8 cellular contexts compared by ENCODE assay signal in the genomic region with DNA sequence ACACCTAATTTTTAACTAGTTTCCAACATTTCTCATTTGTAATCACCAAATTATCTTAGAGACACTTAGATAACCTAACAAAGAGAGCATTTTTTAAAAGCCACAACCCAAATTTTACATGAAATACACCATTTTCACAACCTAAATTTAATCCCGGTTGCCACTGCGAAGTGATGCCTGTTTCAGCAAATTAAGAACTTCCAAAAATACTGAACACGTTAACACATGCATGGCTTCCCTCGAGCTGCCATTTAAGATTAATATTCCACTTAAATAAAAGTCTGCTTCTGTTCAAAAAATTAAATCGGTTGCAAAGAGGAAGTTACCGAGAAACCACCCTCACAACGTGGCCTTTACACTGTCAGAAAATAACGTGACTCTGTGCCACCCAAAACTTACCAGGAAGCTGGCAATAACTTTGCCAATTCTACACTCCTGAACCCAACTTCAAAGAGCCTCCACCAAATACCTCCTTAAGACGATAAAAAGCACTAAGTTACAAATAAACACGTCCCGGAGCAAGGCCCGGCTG. TPM values are rescaled to one million over a fixed set of nuclear protein-coding genes. Genes with fewer than 3 reads are reported as not detected.
DNase-seq lines count a peak whose midpoint lies in the region; ATAC-seq and TF ChIP-seq lines count a peak whose summit lies in the region.

No MANE protein-coding gene starts in this region.

- peak overlapping the region; percentile 80 for H3K18ac ChIP-seq in H9 (ENCODE audit: insufficient read length, low read depth, low read length)

- H2AFZ ChIP-seq in H9 (ENCODE audit: low read length): no peak overlapping the region
- H2AFZ ChIP-seq in neuron (ENCODE audit: low read depth, low read length): no peak overlapping the region

- peaks cover 56 to 60% of the 10 kb centered on the region in 2 experiments for H3K4me1 Mint-ChIP-seq in H9
- H3K4me1 Mint-ChIP-seq in T-helper 1 cell treated with Interleukin-12 subunit alpha and Interleukin-12 subunit beta and Interleukin-4 antibody, amounts not matched to agents 30 μg/mL and 1 μg/mL, for 36 hours (ENCODE audit: low read depth): peaks cover 53% of the 10 kb centered on the region

- peak overlapping the region; percentile 97; the same call in 1 of the 2 replicates for H3K14ac ChIP-seq in H9 (ENCODE audit: insufficient read depth, low read length)

- peak overlapping the region; percentile 97 to 98 for H3K4me3 Mint-ChIP-seq in H9
- H3K4me3 Mint-ChIP-seq in T-helper 1 cell treated with Interleukin-12 subunit alpha and Interleukin-12 subunit beta and Interleukin-4 antibody, amounts not matched to agents 30 μg/mL and 1 μg/mL, for 36 hours: peak overlapping the region; percentile 98

- H3K23me2 ChIP-seq in H9 (ENCODE audit: insufficient read length, low read depth, low read length, poor library complexity, severe bottlenecking): peaks cover 3% of the 10 kb centered on the region

- H2BK20ac ChIP-seq in H9 (ENCODE audit: low read depth, low read length, poor library complexity, severe bottlenecking): no peak overlapping the region

- H3K36me3 Mint-ChIP-seq in H9 (ENCODE audit: insufficient read depth in 1 of 3, low read depth in 3 of 3): peaks cover 7 to 27% (median 19%) of the 10 kb centered on the region in 3 experiments; a peak in 5 of 7 replicates
- H3K36me3 Mint-ChIP-seq in T-helper 1 cell treated with Interleukin-12 subunit alpha and Interleukin-12 subunit beta and Interleukin-4 antibody, amounts not matched to agents 30 μg/mL and 1 μg/mL, for 36 hours (ENCODE audit: low read depth): peaks cover 35% of the 10 kb centered on the region

- H3K9me3 ChIP-seq in H9 (ENCODE audit: control insufficient read depth, low read depth, low read length) (no peaks in the 10 kb centered on the region), neuron (ENCODE audit: low read length) (no peaks in the 10 kb centered on the region)

- peak overlapping the region; percentile 65 for H2BK120ac ChIP-seq in H9 (ENCODE audit: low read depth, low read length, poor library complexity, severe bottlenecking)

- no peaks in the 10 kb centered on the region for H3K27me3 Mint-ChIP-seq in H9 (ENCODE audit: low read depth)
- no peaks in the 10 kb centered on the region for H3K27me3 Mint-ChIP-seq in T-helper 1 cell treated with Interleukin-12 subunit alpha and Interleukin-12 subunit beta and Interleukin-4 antibody, amounts not matched to agents 30 μg/mL and 1 μg/mL, for 36 hours (ENCODE audit: low read depth)

- WGBS in H9 (ENCODE audit: extremely low coverage, insufficient read length, low lambda C conversion rate): no CpG with 5 or more reads among the region's 12 CpGs

- H3K4me3 ChIP-seq in BJ (ENCODE audit: low read depth, low read length): peak overlapping the region; percentile 92
- H3K4me3 ChIP-seq in neuron (ENCODE audit: low read length): peak overlapping the region; percentile 100

- ATAC-seq in HG03095 (IDR thresholded peaks at IDR 0.05; ENCODE audit: unreplicated experiment): no peak
- ATAC-seq in GM19328 (IDR thresholded peaks at IDR 0.05; ENCODE audit: unreplicated experiment): no peak
- ATAC-seq in HG02938 (IDR thresholded peaks at IDR 0.05; ENCODE audit: unreplicated experiment): no peak

- H3K9me3 Mint-ChIP-seq in H9: no peaks in the 10 kb centered on the region; a peak in 2 of 5 replicates
- H3K9me3 Mint-ChIP-seq in T-helper 1 cell treated with Interleukin-12 subunit alpha and Interleukin-12 subunit beta and Interleukin-4 antibody, amounts not matched to agents 30 μg/mL and 1 μg/mL, for 36 hours: no peaks in the 10 kb centered on the region

- no peak for TF ChIP-seq CTCF in BJ (IDR thresholded peaks at IDR 0.05; ENCODE audit: insufficient read depth, low read depth, low read length)
- no peak for TF ChIP-seq CTCF in H9 (conservative IDR thresholded peaks at IDR 0.05)

- H3K4me1 ChIP-seq in H9 (ENCODE audit: insufficient read depth, low read length): peaks cover 9% of the 10 kb centered on the region; the same call in 1 of the 2 replicates
- peaks cover 32% of the 10 kb centered on the region for H3K4me1 ChIP-seq in neuron (ENCODE audit: insufficient read depth, low read length)

- peak overlapping the region; percentile 87 for H3T11ph ChIP-seq in H9 (ENCODE audit: low read length)

- peak overlapping the region; percentile 98 for H2BK5ac ChIP-seq in H9 (ENCODE audit: insufficient read length, low read length)

- H3K27ac ChIP-seq in H9 (ENCODE audit: insufficient read length, low read depth, low read length) (peak overlapping the region; percentile 99), epithelial cell of prostate (peak overlapping the region; percentile 98)

- peaks cover 51% of the 10 kb centered on the region; the same call in 1 of the 2 replicates for H3K79me2 ChIP-seq in H9 (ENCODE audit: insufficient read depth, low read length)

- POLR2A ChIA-PET in BJ (lab: Charles Lee): no interaction called here

- H4K8ac ChIP-seq in H9 (replicated peaks; ENCODE audit: insufficient read length, low read depth, low read length): no peak overlapping the region

- no peak for DNase-seq in BJ (ENCODE audit: low read depth)
- no peak for DNase-seq in H9
- no peak for DNase-seq in epithelial cell of prostate (ENCODE audit: low read depth, low spot score)

- H3K27me3 ChIP-seq in BJ (ENCODE audit: control insufficient read depth, insufficient read depth, low read length) (no peaks in the 10 kb centered on the region), H9 (ENCODE audit: insufficient read depth, low read length) (no peaks in the 10 kb centered on the region), neuron (ENCODE audit: insufficient read depth, low read length) (no peaks in the 10 kb centered on the region)

- peak overlapping the region; percentile 84 for H3K23ac ChIP-seq in H9 (ENCODE audit: insufficient read length, low read depth, low read length)

- H3K79me1 ChIP-seq in H9 (ENCODE audit: insufficient read depth, low read depth, low read length, poor library complexity, severe bottlenecking): no peaks in the 10 kb centered on the region

- H3K4ac ChIP-seq in H9 (ENCODE audit: low read depth, low read length): peak overlapping the region; percentile 99; the same call in 1 of the 2 replicates

- no peak overlapping the region for H2BK15ac ChIP-seq in H9 (ENCODE audit: low read depth, low read length)

- H4K91ac ChIP-seq in H9 (ENCODE audit: insufficient read length, low read depth, low read length): no peak overlapping the region

- CTCF ChIA-PET in BJ (lab: Yijun Ruan, JAX): interaction anchor here (0.9 kb wide), 1 partner anchor 143 kb away, joined by 3 read pairs; no protein-coding TSS in a partner anchor

- peak overlapping the region; percentile 51 for H3K56ac ChIP-seq in H9 (ENCODE audit: insufficient read length, low read depth, low read length)

- peak overlapping the region; percentile 92 for H2BK12ac ChIP-seq in H9 (ENCODE audit: insufficient read length, low read depth, low read length)

- H3K36me3 ChIP-seq in BJ (ENCODE audit: control insufficient read depth, insufficient read depth, low read length) (no peaks in the 10 kb centered on the region), neuron (ENCODE audit: insufficient read depth, low read length) (no peaks in the 10 kb centered on the region)

- H3K27ac Mint-ChIP-seq in H9: peak overlapping the region; percentile 95 to 100 (median 99)
- peak overlapping the region; percentile 100 for H3K27ac Mint-ChIP-seq in T-helper 1 cell treated with Interleukin-12 subunit alpha and Interleukin-12 subunit beta and Interleukin-4 antibody, amounts not matched to agents 30 μg/mL and 1 μg/mL, for 36 hours

- no peak overlapping the region for H4K5ac ChIP-seq in H9 (ENCODE audit: insufficient read length, low read depth, low read length)

- H3K9ac ChIP-seq in H9 (ENCODE audit: extremely low read depth, insufficient read length, low read length): peak overlapping the region; percentile 100

- no peaks in the 10 kb centered on the region for H4K20me1 ChIP-seq in H9 (ENCODE audit: control insufficient read depth, insufficient read depth, insufficient read length)

- H2AK5ac ChIP-seq in H9 (ENCODE audit: insufficient read length, low read length): no peak overlapping the region

- peak overlapping the region; percentile 97 for H3K4me2 ChIP-seq in H9 (ENCODE audit: insufficient read depth, insufficient read length, low read length)

RNA-seq across cellular contexts. Expression of a gene that starts 1.3 kb away (rescaled TPM):
- 95.4 and 152 TPM in 2 replicates for polyA plus RNA-seq in BJ (2011; rRNA removed)
- polyA minus RNA-seq in BJ (2011; rRNA and poly(A)+ RNA removed): 381 and 386 TPM in 2 replicates
- 170 and 175 TPM in 2 replicates for total RNA-seq in H9 (2021)
